Comparison of ENCODE assay signal across 8 cellular contexts in the genomic region with DNA sequence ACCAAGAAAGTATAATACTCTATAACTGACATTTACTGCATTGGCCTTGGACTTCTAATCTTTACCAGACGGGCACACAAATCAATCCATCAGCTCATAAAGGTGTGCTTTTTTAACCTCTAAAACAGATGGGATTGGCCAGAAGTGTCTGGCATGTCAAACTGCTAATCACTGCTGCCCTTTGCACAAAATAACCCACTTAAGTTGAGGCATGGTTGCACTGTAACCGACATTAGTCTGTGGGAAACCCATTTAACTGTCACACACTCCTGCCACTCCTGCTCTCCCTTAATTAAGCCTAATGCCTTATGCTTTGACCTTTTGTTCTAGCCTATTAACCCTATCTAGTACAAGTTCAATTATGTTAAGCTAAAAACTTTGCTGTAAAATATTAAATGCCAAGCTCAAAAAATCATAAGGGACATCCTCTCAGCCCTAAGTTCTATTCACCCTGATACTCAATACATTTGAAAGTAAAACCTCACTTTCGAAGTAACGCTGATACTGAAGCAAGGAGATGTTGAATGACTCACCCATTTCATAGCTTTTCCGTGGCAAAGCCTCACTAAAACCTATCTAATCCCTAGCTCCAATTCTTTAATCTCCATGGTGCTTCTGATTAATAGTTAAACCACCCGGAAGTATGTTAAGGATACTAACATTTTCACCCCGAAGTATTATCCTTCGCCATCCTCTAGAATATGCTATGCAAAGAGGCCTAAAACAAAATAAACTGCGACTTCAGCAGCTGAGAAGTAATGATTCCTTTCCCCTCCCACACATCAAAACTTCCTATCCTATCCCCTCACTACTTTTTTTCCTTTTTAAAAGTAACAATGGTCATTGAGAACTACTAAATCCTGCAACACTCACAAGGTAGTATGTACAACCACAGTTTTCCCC. TPM values are rescaled to one million over a fixed set of nuclear protein-coding genes. Genes with fewer than 3 reads are reported as not detected.
DNase-seq lines count a peak whose midpoint lies in the region; ATAC-seq and TF ChIP-seq lines count a peak whose summit lies in the region.

No MANE protein-coding gene starts in this region.

- H3K4me1 Mint-ChIP-seq in Calu3 (ENCODE audit: low read depth, unreplicated experiment), result peaks cover 52% of the 10 kb centered on the region
- peaks cover 36 to 54% (median 50%) of the 10 kb centered on the region in 3 donors for H3K4me1 Mint-ChIP-seq in IgD-negative memory B cell
- peaks cover 30 to 39% of the 10 kb centered on the region in 2 donors for H3K4me1 Mint-ChIP-seq in effector memory CD8-positive, alpha-beta T cell (ENCODE audit: low read depth in 2 of 2)
- H3K4me1 Mint-ChIP-seq in osteocyte (ENCODE audit: unreplicated experiment), result peaks cover 27% of the 10 kb centered on the region

- H3K27ac Mint-ChIP-seq in Calu3 (ENCODE audit: unreplicated experiment), result peak overlapping the region; percentile 97
- H3K27ac Mint-ChIP-seq in IgD-negative memory B cell, result peak overlapping the region in 1 of 3 donors; percentile 29
- no peak overlapping the region for H3K27ac Mint-ChIP-seq in effector memory CD8-positive, alpha-beta T cell
- H3K27ac Mint-ChIP-seq in osteocyte (ENCODE audit: unreplicated experiment), result no peak overlapping the region

- peak; percentile 81 for ATAC-seq in GM21390 (IDR thresholded peaks at IDR 0.05; ENCODE audit: unreplicated experiment)
- ATAC-seq in effector memory CD8-positive, alpha-beta T cell (replicated peaks), result peak; percentile 46
- peak; percentile 82 for ATAC-seq in stimulated activated naive CD8-positive, alpha-beta T cell treated with anti-CD3 and anti-CD28 coated beads, Interleukin-15, Interleukin-2, amounts not matched to agents 100 U/mL and 50 U/mL, for 24 hours

- CTCF ChIA-PET in Calu3 (lab: Charles Lee), result interaction anchor here (0.8 to 0.9 kb wide), 2 partner anchors 10 to 12 kb away, joined by 3 read pairs; no protein-coding TSS in a partner anchor

- no peaks in the 10 kb centered on the region for H3K27me3 Mint-ChIP-seq in Calu3 (ENCODE audit: unreplicated experiment)
- H3K27me3 Mint-ChIP-seq in IgD-negative memory B cell, result no peaks in the 10 kb centered on the region
- H3K27me3 Mint-ChIP-seq in effector memory CD8-positive, alpha-beta T cell, result no peaks in the 10 kb centered on the region
- H3K27me3 Mint-ChIP-seq in osteocyte (ENCODE audit: unreplicated experiment), result no peaks in the 10 kb centered on the region

- no TSS peak for BruUV-seq in Calu3 (replicated peaks; lab: Mats Ljungman, UMichigan)

- no peak for DNase-seq in Calu3
- DNase-seq in effector memory CD8-positive, alpha-beta T cell, result no peak
- DNase-seq in stimulated activated naive CD8-positive, alpha-beta T cell treated with anti-CD3 and anti-CD28 coated beads, Interleukin-15, Interleukin-2, amounts not matched to agents 100 U/mL and 50 U/mL, for 24 hours, result no peak
- DNase-seq in RKO (ENCODE audit: low spot score), result no peak
- no peak for DNase-seq in osteocyte (ENCODE audit: extremely low spot score, unreplicated experiment)
- DNase-seq in anterior cingulate cortex (lab: John Stamatoyannopoulos, UW), result no peak

- H3K9me3 Mint-ChIP-seq in Calu3 (ENCODE audit: low read depth, unreplicated experiment), result no peaks in the 10 kb centered on the region
- H3K9me3 Mint-ChIP-seq in IgD-negative memory B cell, result peaks cover 0 to 2% (median 0%) of the 10 kb centered on the region in 3 donors
- H3K9me3 Mint-ChIP-seq in effector memory CD8-positive, alpha-beta T cell, result no peaks in the 10 kb centered on the region
- no peaks in the 10 kb centered on the region for H3K9me3 Mint-ChIP-seq in osteocyte (ENCODE audit: unreplicated experiment)

- H3K4me3 Mint-ChIP-seq in Calu3 (ENCODE audit: low read depth, unreplicated experiment) (peak overlapping the region; percentile 75), IgD-negative memory B cell (peak overlapping the region; percentile 5 to 84 (median 45)), osteocyte (ENCODE audit: unreplicated experiment) (no peak overlapping the region)
- peak overlapping the region; percentile 5 to 28 for H3K4me3 Mint-ChIP-seq in effector memory CD8-positive, alpha-beta T cell

- no peak for TF ChIP-seq CTCF in Calu3 (IDR thresholded peaks at IDR 0.05; ENCODE audit: unreplicated experiment)
- TF ChIP-seq CTCF in osteocyte (IDR thresholded peaks at IDR 0.05), result no peak

- intact Hi-C loops in Calu3 (cut with micrococcal nuclease; ENCODE audit: unreplicated experiment), result loop anchor here (1.0 to 5.0 kb wide), 3 partner anchors 8 to 190 kb away; no protein-coding TSS in a partner anchor

- H3K36me3 Mint-ChIP-seq in Calu3 (ENCODE audit: insufficient read depth, unreplicated experiment) (peaks cover 37% of the 10 kb centered on the region), IgD-negative memory B cell (no peaks in the 10 kb centered on the region), osteocyte (ENCODE audit: unreplicated experiment) (no peaks in the 10 kb centered on the region)
- H3K36me3 Mint-ChIP-seq in effector memory CD8-positive, alpha-beta T cell (ENCODE audit: insufficient read depth), result peaks cover 3% of the 10 kb centered on the region

RNA-seq across cellular contexts. Expression of gene NRIP1, which starts 12.9 kb away (rescaled TPM):
- total RNA-seq in Calu3 (2022), result 58.7 TPM in 2 replicates
- polyA plus RNA-seq in IgD-negative memory B cell, result 21.7 TPM
- total RNA-seq in osteocyte, result 17.4 and 17.9 TPM in 2 replicates
